ENCODE assay signal across 8 cellular contexts in genomic region chr12:3655331-3655900, GRCh38.
DNase-seq lines count a peak whose midpoint lies in the region; ATAC-seq and TF ChIP-seq lines count a peak whose summit lies in the region.

No MANE protein-coding gene starts in this region.

- no peak overlapping the region for H2AFZ ChIP-seq in fibroblast of lung (ENCODE audit: low read length)

- no peaks in the 10 kb centered on the region for H3K27me3 ChIP-seq in Peyer's patch
- H3K27me3 ChIP-seq in fibroblast of lung (ENCODE audit: control insufficient read depth, insufficient read depth, low read length): no peaks in the 10 kb centered on the region
- H3K27me3 ChIP-seq in thyroid gland: no peaks in the 10 kb centered on the region

- no peak for ATAC-seq in HG03039 (IDR thresholded peaks at IDR 0.05; ENCODE audit: unreplicated experiment)

- H3K27ac ChIP-seq in Peyer's patch (no peak overlapping the region), fibroblast of lung (ENCODE audit: insufficient read depth, low read length) (no peak overlapping the region), thyroid gland (no peak overlapping the region)

- no peaks in the 10 kb centered on the region for H3K79me2 ChIP-seq in fibroblast of lung (ENCODE audit: control insufficient read depth, insufficient read depth, low read length)

- no peak for TF ChIP-seq POLR2A in Peyer's patch (IDR thresholded peaks at IDR 0.05)
- no peak for TF ChIP-seq POLR2A in thyroid gland (IDR thresholded peaks at IDR 0.05)

- intact Hi-C loops in thyroid gland (cut with DNase I): no loop called here

- no peaks in the 10 kb centered on the region for H3K9me3 ChIP-seq in Peyer's patch
- H3K9me3 ChIP-seq in fibroblast of lung (ENCODE audit: control insufficient read depth, insufficient read depth, low read depth, low read length): no peaks in the 10 kb centered on the region
- H3K9me3 ChIP-seq in thyroid gland: no peaks in the 10 kb centered on the region

- no peak overlapping the region for H3K9ac ChIP-seq in fibroblast of lung (ENCODE audit: insufficient read depth, low read length)

- in situ Hi-C loops in GM13976 (cut with MboI; ENCODE audit: low sequenced_read_pairs, unreplicated experiment): no loop called here

- DNase-seq in AG10803 (ENCODE audit: low read depth) (no peak), GM13976 (ENCODE audit: low spot score) (peak; percentile 57), Peyer's patch (no peak), fibroblast of lung (ENCODE audit: low read depth in 2 of 2) (peak in 1 of 2 donors; percentile 3), thyroid gland (peak; percentile 51 to 55)
- no peak for DNase-seq in activated CD8-positive, alpha-beta memory T cell treated with anti-CD3 and anti-CD28 coated beads, Interleukin-2, amount 50 U/mL, for 4 hours
- no peak for DNase-seq in activated effector memory CD4-positive, alpha-beta T cell treated with Interleukin-2 at 50 U/mL for 16 hours

- H3K4me1 ChIP-seq in Peyer's patch (no peaks in the 10 kb centered on the region), fibroblast of lung (ENCODE audit: control insufficient read depth, extremely low read depth, insufficient read depth, low read length) (no peaks in the 10 kb centered on the region), thyroid gland (peaks cover 17 to 39% of the 10 kb centered on the region in 2 donors)

- H3K4me3 ChIP-seq in AG10803 (ENCODE audit: low read length): no peak overlapping the region
- H3K4me3 ChIP-seq in Peyer's patch: no peak overlapping the region
- H3K4me3 ChIP-seq in fibroblast of lung (replicated peaks in 1 of 4; ENCODE audit: control extremely low read depth in 1 of 4, insufficient read depth in 1 of 4, low read depth in 3 of 4, low read length in 4 of 4): no peak overlapping the region
- no peak overlapping the region for H3K4me3 ChIP-seq in thyroid gland (replicated peaks in 1 of 3)

- H3K36me3 ChIP-seq in Peyer's patch (peaks cover 0 to 9% (median 0%) of the 10 kb centered on the region in 3 donors), fibroblast of lung (ENCODE audit: control insufficient read depth, insufficient read depth, low read length) (no peaks in the 10 kb centered on the region), thyroid gland (no peaks in the 10 kb centered on the region)

- no peaks in the 10 kb centered on the region for H4K20me1 ChIP-seq in fibroblast of lung (ENCODE audit: control insufficient read depth, extremely low read depth, insufficient read depth, low read length)

- TF ChIP-seq CTCF in AG10803 (conservative IDR thresholded peaks at IDR 0.05; ENCODE audit: low read length): peak; percentile 52
- peak; percentile 17 for TF ChIP-seq CTCF in GM13976 (IDR thresholded peaks at IDR 0.05; ENCODE audit: borderline replicate concordance, control extremely low read depth, extremely low read depth, insufficient read depth, missing control alignments)
- peak in 4 of 6 experiments; percentile 4 to 46 (median 18) for TF ChIP-seq CTCF in Peyer's patch (IDR thresholded peaks at IDR 0.05)
- TF ChIP-seq CTCF in fibroblast of lung (conservative IDR thresholded peaks at IDR 0.05 in 1 of 2, IDR thresholded peaks at IDR 0.05 in 1 of 2; ENCODE audit: low read depth in 1 of 2, low read length in 2 of 2): peak; percentile 17 to 41
- peak in 2 of 6 experiments; percentile 7 to 12 for TF ChIP-seq CTCF in thyroid gland (IDR thresholded peaks at IDR 0.05)

- H3K4me2 ChIP-seq in fibroblast of lung (ENCODE audit: extremely low read depth, insufficient read depth, low read length): no peak overlapping the region

- WGBS in thyroid gland, 2 donors: 28 to 53% methylated on average over 3 of the region's 4 CpGs

Comparison
In these comparisons a context has a peak if more than half of its experiments do, and no peak if none do; other contexts are left out.
1. DNase-seq: peak in GM13976 (single experiment) and thyroid gland (2 of 2); none in AG10803 (single experiment), Peyer's patch (0 of 3), activated CD8-positive, alpha-beta memory T cell treated with anti-CD3 and anti-CD28 coated beads, Interleukin-2, amount 50 U/mL, for 4 hours (single experiment) and activated effector memory CD4-positive, alpha-beta T cell treated with Interleukin-2 at 50 U/mL for 16 hours (single experiment).